ENCODE assay signal across 16 cellular contexts in genomic region chr9:137610944-137611343, GRCh38. TPM values are rescaled to one million over a fixed set of nuclear protein-coding genes. Genes with fewer than 3 reads are reported as not detected.
A peak's percentile ranks its signal among the peaks of the same experiment; 100 is the strongest.
DNase-seq lines count a peak whose midpoint lies in the region; ATAC-seq, FAIRE-seq and TF ChIP-seq lines count a peak whose summit lies in the region.
"Had no signal": no experiment of that assay in that cellular context is flagged by ENCODE, and none has a peak within 500 bp of the region (broad histone marks: within the 10 kb centered on the region; RNA-seq: fewer than 3 reads in every experiment).

No MANE protein-coding gene starts in this region.

- POLR2A ChIA-PET in activated CD4-positive, alpha-beta T cell treated with anti-CD3 and anti-CD28 coated beads, Interleukin-2, amount 10 ng/mL, durations not matched to agents 7 days and 5 days (lab: Charles Lee) = no interaction called here

- 0 out of 2 replicates have a peak, but pooled peaks cover 6% of the 10 kb centered on the region for H3F3A ChIP-seq in GM23338 (replicated peaks; ENCODE audit: low read depth)

- peaks cover 73% of the 10 kb centered on the region for H3K79me2 ChIP-seq in keratinocyte (ENCODE audit: control insufficient read depth, insufficient read depth, low read length)
- H3K79me2 ChIP-seq in GM23338 (replicated peaks; ENCODE audit: insufficient read depth) = peaks cover 7% of the 10 kb centered on the region; the same call in 1 of the 2 replicates

- WGBS in suprapubic skin = 71% methylated on average over 6 of the region's 6 CpGs

- no peak for TF ChIP-seq EP300 in suprapubic skin (IDR thresholded peaks at IDR 0.05)

- DNase-seq in activated CD4-positive, alpha-beta T cell treated with anti-CD3 and anti-CD28 coated beads, Interleukin-2, amount 10 ng/mL, durations not matched to agents 7 days and 5 days = no peak
- DNase-seq in activated CD4-positive, alpha-beta T cell treated with anti-CD3 and anti-CD28 coated beads, Interleukin-2, amount 50 U/mL, for 48 hours = no peak
- DNase-seq in T-helper 17 cell (no peak), keratinocyte (ENCODE audit: low read depth, low spot score) (no peak), suprapubic skin (ENCODE audit: low spot score in 2 of 2) (no peak), NCI-H146 (lab: John Stamatoyannopoulos, UW) (no peak), AML-193 (lab: John Stamatoyannopoulos, UW) (no peak), GM23338 (ENCODE audit: low spot score) (no peak)
- DNase-seq: activated CD4-positive, alpha-beta memory T cell treated with anti-CD3 and anti-CD28 coated beads for 36 hours; dermis blood vessel endothelial cell; OCI-M1; T-helper 2 cell; testis had no signal

- H4K20me1 ChIP-seq in keratinocyte (ENCODE audit: control insufficient read depth, extremely low read depth, insufficient read depth, low read length) = no peaks in the 10 kb centered on the region
- peaks cover 5% of the 10 kb centered on the region for H4K20me1 ChIP-seq in GM23338 (replicated peaks; ENCODE audit: insufficient read depth)

- H3K36me3 ChIP-seq in keratinocyte (ENCODE audit: control insufficient read depth in 2 of 2, extremely low read depth in 1 of 2, insufficient read depth in 2 of 2, low read length in 2 of 2) (peaks cover 12 to 23% of the 10 kb centered on the region in 2 experiments), suprapubic skin (peaks cover 24% of the 10 kb centered on the region), GM23338 (ENCODE audit: insufficient read depth) (no peaks in the 10 kb centered on the region; the same call in 1 of the 2 replicates)

- H3K4me3 ChIP-seq in keratinocyte (ENCODE audit: control insufficient read depth in 2 of 3, extremely low read depth in 1 of 3, insufficient read depth in 2 of 3, low read depth in 1 of 3, low read length in 3 of 3) (no peak overlapping the region), suprapubic skin (no peak overlapping the region), GM23338 (no peak overlapping the region)
- H3K4me3 ChIP-seq: GM12878, testis had no signal

- no peak overlapping the region for H2AFZ ChIP-seq in keratinocyte (ENCODE audit: control insufficient read depth, low read length)
- no peak overlapping the region for H2AFZ ChIP-seq in GM23338

- H3K27ac ChIP-seq in keratinocyte (ENCODE audit: control insufficient read depth, insufficient read depth, low read length) (peak overlapping the region; percentile 100), suprapubic skin (peak overlapping the region; percentile 85), GM23338 (ENCODE audit: low read depth) (no peak overlapping the region)
- H3K27ac ChIP-seq: testis had no signal

- H3K4me2 ChIP-seq in keratinocyte (ENCODE audit: control insufficient read depth, extremely low read depth, insufficient read depth, low read depth, low read length) (peak overlapping the region; percentile 25), GM23338 (no peak overlapping the region)

- H3K27ac Mint-ChIP-seq in activated CD4-positive, alpha-beta T cell treated with anti-CD3 and anti-CD28 coated beads, Interleukin-2, amount 10 ng/mL, durations not matched to agents 7 days and 5 days = peak overlapping the region; percentile 33
- H3K27ac Mint-ChIP-seq in T-helper 17 cell (peak overlapping the region; percentile 73), GM23338 (no peak overlapping the region)

- FAIRE-seq in keratinocyte (lab: Jason Lieb, UNC) = no peak
- FAIRE-seq: A204.1, GM12878 had no signal

- H3K9ac ChIP-seq in keratinocyte (ENCODE audit: control insufficient read depth, extremely low read depth, insufficient read depth, low read length) = peak overlapping the region; percentile 96

- dilution Hi-C loops in keratinocyte (cut with MboI; ENCODE audit: extremely low pct_ligation_motif_present, low sequenced_read_pairs) = no loop called here

- ATAC-seq in T-helper 17 cell = no peak
- no peak for ATAC-seq in GM23338

- H3K36me3 Mint-ChIP-seq in activated CD4-positive, alpha-beta T cell treated with anti-CD3 and anti-CD28 coated beads, Interleukin-2, amount 10 ng/mL, durations not matched to agents 7 days and 5 days (ENCODE audit: low read depth) = peaks cover 9% of the 10 kb centered on the region
- H3K36me3 Mint-ChIP-seq in T-helper 17 cell (ENCODE audit: low read depth) (no peaks in the 10 kb centered on the region), GM23338 (ENCODE audit: low read depth) (peaks cover 8% of the 10 kb centered on the region; the same call in 1 of the 3 replicates)
- H3K36me3 Mint-ChIP-seq: activated naive CD4-positive, alpha-beta T cell treated with anti-CD3 and anti-CD28 coated beads, Interleukin-2, amount 50 U/mL, for 24 hours had no signal

- no peaks in the 10 kb centered on the region for H3K9me3 Mint-ChIP-seq in activated CD4-positive, alpha-beta T cell treated with anti-CD3 and anti-CD28 coated beads, Interleukin-2, amount 10 ng/mL, durations not matched to agents 7 days and 5 days
- H3K9me3 Mint-ChIP-seq in GM23338 = no peaks in the 10 kb centered on the region
- H3K9me3 Mint-ChIP-seq: activated CD4-positive, alpha-beta memory T cell treated with anti-CD3 and anti-CD28 coated beads for 36 hours; activated naive CD4-positive, alpha-beta T cell treated with anti-CD3 and anti-CD28 coated beads, Interleukin-2, amount 50 U/mL, for 24 hours had no signal

- H3K27me3 Mint-ChIP-seq in activated CD4-positive, alpha-beta T cell treated with anti-CD3 and anti-CD28 coated beads, Interleukin-2, amount 10 ng/mL, durations not matched to agents 7 days and 5 days = no peaks in the 10 kb centered on the region
- H3K27me3 Mint-ChIP-seq in T-helper 17 cell (no peaks in the 10 kb centered on the region), GM23338 (ENCODE audit: insufficient read depth, low read depth, poor library complexity) (peaks cover 7% of the 10 kb centered on the region)
- H3K27me3 Mint-ChIP-seq: activated CD4-positive, alpha-beta memory T cell treated with anti-CD3 and anti-CD28 coated beads for 36 hours; activated naive CD4-positive, alpha-beta T cell treated with anti-CD3 and anti-CD28 coated beads, Interleukin-2, amount 50 U/mL, for 24 hours had no signal

- H3K9me3 ChIP-seq in T-helper 17 cell (ENCODE audit: control insufficient read depth, low read length, poor library complexity, severe bottlenecking) (no peaks in the 10 kb centered on the region), keratinocyte (ENCODE audit: control insufficient read depth, low read depth, low read length) (no peaks in the 10 kb centered on the region), suprapubic skin (no peaks in the 10 kb centered on the region)
- H3K9me3 ChIP-seq: testis had no signal

- no peak for TF ChIP-seq POLR2A in suprapubic skin (IDR thresholded peaks at IDR 0.05)

- peaks cover 29% of the 10 kb centered on the region for H3K4me1 Mint-ChIP-seq in activated CD4-positive, alpha-beta T cell treated with anti-CD3 and anti-CD28 coated beads, Interleukin-2, amount 10 ng/mL, durations not matched to agents 7 days and 5 days
- H3K4me1 Mint-ChIP-seq in T-helper 17 cell (peaks cover 27% of the 10 kb centered on the region), GM23338 (peaks cover 16% of the 10 kb centered on the region)

- CTCF ChIA-PET in activated CD4-positive, alpha-beta T cell treated with anti-CD3 and anti-CD28 coated beads, Interleukin-2, amount 10 ng/mL, durations not matched to agents 7 days and 5 days (lab: Charles Lee) = interaction anchor here (0.9 to 1.5 kb wide), 2 partner anchors 22 to 352 kb away, joined by 3 read pairs; no protein-coding TSS in a partner anchor

- H3K4me1 ChIP-seq in keratinocyte (ENCODE audit: control insufficient read depth, extremely low read depth, insufficient read depth, low read length) (peaks cover 42% of the 10 kb centered on the region), suprapubic skin (peaks cover 69% of the 10 kb centered on the region), GM23338 (ENCODE audit: insufficient read depth) (peaks cover 6% of the 10 kb centered on the region; the same call in 1 of the 2 replicates)

- H3K27me3 ChIP-seq in keratinocyte (ENCODE audit: control insufficient read depth, extremely low read depth, insufficient read depth, low read length) (no peaks in the 10 kb centered on the region), suprapubic skin (no peaks in the 10 kb centered on the region), GM23338 (ENCODE audit: insufficient read depth) (no peaks in the 10 kb centered on the region)
- H3K27me3 ChIP-seq: testis had no signal

- no peak for TF ChIP-seq CTCF in keratinocyte (optimal IDR thresholded peaks at IDR 0.05 in 1 of 3, IDR thresholded peaks at IDR 0.05 in 1 of 3, conservative IDR thresholded peaks at IDR 0.05 in 1 of 3; ENCODE audit: extremely low read depth in 1 of 3, insufficient read depth in 2 of 3, low read length in 3 of 3)
- TF ChIP-seq CTCF in suprapubic skin (IDR thresholded peaks at IDR 0.05) = no peak
- no peak for TF ChIP-seq CTCF in GM23338 (conservative IDR thresholded peaks at IDR 0.05; ENCODE audit: low read depth in 2 of 2)

- no peak overlapping the region for H3K4me3 Mint-ChIP-seq in activated CD4-positive, alpha-beta T cell treated with anti-CD3 and anti-CD28 coated beads, Interleukin-2, amount 10 ng/mL, durations not matched to agents 7 days and 5 days
- peak overlapping the region; percentile 41 for H3K4me3 Mint-ChIP-seq in T-helper 17 cell
- H3K4me3 Mint-ChIP-seq in GM23338 = no peak overlapping the region
- H3K4me3 Mint-ChIP-seq: activated CD4-positive, alpha-beta memory T cell treated with anti-CD3 and anti-CD28 coated beads for 36 hours had no signal

- H3K9me1 ChIP-seq in keratinocyte (ENCODE audit: control insufficient read depth, extremely low read depth, insufficient read depth, low read length) = no peaks in the 10 kb centered on the region

- no peaks in the 10 kb centered on the region for H3K9me2 ChIP-seq in GM23338 (ENCODE audit: insufficient read depth)

RNA-seq across cellular contexts. Expression of gene ARRDC1, which starts 5.5 kb away (rescaled TPM):
- total RNA-seq in activated CD4-positive, alpha-beta T cell treated with anti-CD3 and anti-CD28 coated beads, Interleukin-2, amount 10 ng/mL, durations not matched to agents 7 days and 5 days = 10 to 100 TPM; 52.4 to 64.2 TPM
- total RNA-seq in T-helper 17 cell (10 to 100 TPM; 54.8 to 83.8 TPM), suprapubic skin (100 to 1,000 TPM in 1 of 4 donors, 10 to 100 TPM in 3; 79.2 to 143 (median 85.8) TPM)
- polyA plus RNA-seq in keratinocyte (94.7 to 163 TPM (median 102 TPM) in 3 replicates), GM23338 (2016; fragmentation: Nextera tagmentation; extraction: Ambion mirVana) (33.5 and 36.6 TPM in 2 replicates)
- polyA plus RNA-seq in keratinocyte (2011; ENCODE audit: low read depth) = 109 TPM
- polyA plus RNA-seq in keratinocyte (2011; cell fraction: cytosol; rRNA removed) = 66.6 and 112 TPM in 2 replicates
- polyA plus RNA-seq in keratinocyte (2011; cell fraction: nucleus; rRNA removed) = 352 and 475 TPM in 2 replicates
- polyA plus RNA-seq in keratinocyte (2012; ENCODE audit: low replicate concordance) = 76.1 and 101 TPM in 2 replicates
- 102 to 286 TPM (median 125 TPM) in 3 replicates for polyA minus RNA-seq in keratinocyte
- 104 TPM for polyA minus RNA-seq in keratinocyte (2011; cell fraction: cytosol; rRNA and poly(A)+ RNA removed)
- 120 and 135 TPM in 2 replicates for polyA minus RNA-seq in keratinocyte (2011; cell fraction: nucleus; rRNA and poly(A)+ RNA removed)
- 33.9 and 63.8 TPM in 2 replicates for total RNA-seq in GM23338 (2014; rRNA removed; shearing (Covaris generic))

RNA-seq across cellular contexts. Expression of gene EHMT1, which starts 7.9 kb away (rescaled TPM):
- total RNA-seq in activated CD4-positive, alpha-beta T cell treated with anti-CD3 and anti-CD28 coated beads, Interleukin-2, amount 10 ng/mL, durations not matched to agents 7 days and 5 days = 100 to 1,000 TPM; 100 to 110 TPM
- total RNA-seq in T-helper 17 cell (100 to 1,000 TPM; 106 to 108 TPM), suprapubic skin (100 to 1,000 TPM in 1 of 4 donors, 10 to 100 TPM in 3; 77.1 to 149 (median 86.6) TPM)
- polyA plus RNA-seq in keratinocyte (25.4 to 34.0 TPM (median 25.9 TPM) in 3 replicates), GM23338 (2016; fragmentation: Nextera tagmentation; extraction: Ambion mirVana) (162 and 166 TPM in 2 replicates)
- 51.6 TPM for polyA plus RNA-seq in keratinocyte (2011; ENCODE audit: low read depth)
- 16.1 and 29.6 TPM in 2 replicates for polyA plus RNA-seq in keratinocyte (2011; cell fraction: cytosol; rRNA removed)
- polyA plus RNA-seq in keratinocyte (2011; cell fraction: nucleus; rRNA removed) = 50.8 and 71.4 TPM in 2 replicates
- 21.1 and 37.2 TPM in 2 replicates for polyA plus RNA-seq in keratinocyte (2012; ENCODE audit: low replicate concordance)
- 42.0 to 105 TPM (median 52.4 TPM) in 3 replicates for polyA minus RNA-seq in keratinocyte
- 43.7 TPM for polyA minus RNA-seq in keratinocyte (2011; cell fraction: cytosol; rRNA and poly(A)+ RNA removed)
- 61.2 and 82.5 TPM in 2 replicates for polyA minus RNA-seq in keratinocyte (2011; cell fraction: nucleus; rRNA and poly(A)+ RNA removed)
- total RNA-seq in GM23338 (2014; rRNA removed; shearing (Covaris generic)) = 160 and 177 TPM in 2 replicates

RNA-seq across cellular contexts. Expression of gene ZMYND19, which starts 20.6 kb away (rescaled TPM):
- total RNA-seq in activated CD4-positive, alpha-beta T cell treated with anti-CD3 and anti-CD28 coated beads, Interleukin-2, amount 10 ng/mL, durations not matched to agents 7 days and 5 days = 10 to 100 TPM; 24.7 to 26.5 TPM
- total RNA-seq in T-helper 17 cell (10 to 100 TPM; 12.1 to 18.2 TPM), suprapubic skin (10 to 100 TPM; 19.2 to 39.4 (median 28.3) TPM)
- polyA plus RNA-seq in keratinocyte (25.8 to 28.1 TPM (median 27.8 TPM) in 3 replicates), GM23338 (2016; fragmentation: Nextera tagmentation; extraction: Ambion mirVana) (25.8 and 41.7 TPM in 2 replicates)
- polyA plus RNA-seq in keratinocyte (2011; ENCODE audit: low read depth) = 19.0 TPM
- polyA plus RNA-seq in keratinocyte (2011; cell fraction: cytosol; rRNA removed) = 13.6 and 24.5 TPM in 2 replicates
- polyA plus RNA-seq in keratinocyte (2011; cell fraction: nucleus; rRNA removed) = 27.6 and 29.4 TPM in 2 replicates
- polyA plus RNA-seq in keratinocyte (2012; ENCODE audit: low replicate concordance) = 27.3 and 30.2 TPM in 2 replicates
- polyA minus RNA-seq in keratinocyte = 9.5 to 21.9 TPM (median 11.2 TPM) in 3 replicates
- 17.8 TPM for polyA minus RNA-seq in keratinocyte (2011; cell fraction: cytosol; rRNA and poly(A)+ RNA removed)
- polyA minus RNA-seq in keratinocyte (2011; cell fraction: nucleus; rRNA and poly(A)+ RNA removed) = 7.1 and 7.8 TPM in 2 replicates
- total RNA-seq in GM23338 (2014; rRNA removed; shearing (Covaris generic)) = 50.3 and 58.5 TPM in 2 replicates

RNA-seq across cellular contexts. Expression of gene DPH7, which starts 32.2 kb away (rescaled TPM):
- total RNA-seq in activated CD4-positive, alpha-beta T cell treated with anti-CD3 and anti-CD28 coated beads, Interleukin-2, amount 10 ng/mL, durations not matched to agents 7 days and 5 days = 10 to 100 TPM; 31.1 to 34.4 TPM
- total RNA-seq in T-helper 17 cell = 10 to 100 TPM; 46.1 to 52.0 TPM
- 25.3 to 32.4 TPM (median 26.2 TPM) in 3 replicates for polyA plus RNA-seq in keratinocyte
- polyA plus RNA-seq in keratinocyte (2011; ENCODE audit: low read depth) = 20.2 TPM
- polyA plus RNA-seq in keratinocyte (2011; cell fraction: cytosol; rRNA removed) = 16.1 and 19.9 TPM in 2 replicates
- 68.3 and 79.1 TPM in 2 replicates for polyA plus RNA-seq in keratinocyte (2011; cell fraction: nucleus; rRNA removed)
- 16.9 and 26.9 TPM in 2 replicates for polyA plus RNA-seq in keratinocyte (2012; ENCODE audit: low replicate concordance)
- 17.8 to 19.1 TPM (median 19.0 TPM) in 3 replicates for polyA minus RNA-seq in keratinocyte
- 13.0 TPM for polyA minus RNA-seq in keratinocyte (2011; cell fraction: cytosol; rRNA and poly(A)+ RNA removed)
- polyA minus RNA-seq in keratinocyte (2011; cell fraction: nucleus; rRNA and poly(A)+ RNA removed) = 15.3 and 20.4 TPM in 2 replicates
- total RNA-seq in suprapubic skin = 10 to 100 TPM; 26.8 to 64.8 (median 34.1) TPM
- total RNA-seq in GM23338 (2014; rRNA removed; shearing (Covaris generic)) = 53.7 and 68.8 TPM in 2 replicates
- polyA plus RNA-seq in GM23338 (2016; fragmentation: Nextera tagmentation; extraction: Ambion mirVana) = 44.5 and 48.8 TPM in 2 replicates

RNA-seq across cellular contexts. Expression of gene MRPL41, which starts 59.3 kb away (rescaled TPM):
- total RNA-seq in activated CD4-positive, alpha-beta T cell treated with anti-CD3 and anti-CD28 coated beads, Interleukin-2, amount 10 ng/mL, durations not matched to agents 7 days and 5 days = 10 to 100 TPM; 30.2 to 37.1 TPM
- 10 to 100 TPM; 52.6 to 78.8 TPM for total RNA-seq in T-helper 17 cell
- 18.1 to 33.0 TPM (median 21.0 TPM) in 3 replicates for polyA plus RNA-seq in keratinocyte
- 39.7 TPM for polyA plus RNA-seq in keratinocyte (2011; ENCODE audit: low read depth)
- 12.6 and 45.9 TPM in 2 replicates for polyA plus RNA-seq in keratinocyte (2011; cell fraction: cytosol; rRNA removed)
- 9.0 and 17.7 TPM in 2 replicates for polyA plus RNA-seq in keratinocyte (2011; cell fraction: nucleus; rRNA removed)
- polyA plus RNA-seq in keratinocyte (2012; ENCODE audit: low replicate concordance) = 37.7 and 52.2 TPM in 2 replicates
- 3.0 to 4.9 TPM (median 4.2 TPM) in 3 replicates for polyA minus RNA-seq in keratinocyte
- 47.8 TPM for polyA minus RNA-seq in keratinocyte (2011; cell fraction: cytosol; rRNA and poly(A)+ RNA removed)
- polyA minus RNA-seq in keratinocyte (2011; cell fraction: nucleus; rRNA and poly(A)+ RNA removed) = 4.0 and 6.6 TPM in 2 replicates
- total RNA-seq in suprapubic skin = 10 to 100 TPM; 44.1 to 70.0 (median 55.3) TPM
- 32.6 and 32.8 TPM in 2 replicates for total RNA-seq in GM23338 (2014; rRNA removed; shearing (Covaris generic))
- polyA plus RNA-seq in GM23338 (2016; fragmentation: Nextera tagmentation; extraction: Ambion mirVana) = 146 and 165 TPM in 2 replicates
